ENCODE assay signal across 15 cellular contexts in genomic region chr10:600876-601275, GRCh38.
A peak's percentile ranks its signal among the peaks of the same experiment; 100 is the strongest.
DNase-seq lines count a peak whose midpoint lies in the region; ATAC-seq and TF ChIP-seq lines count a peak whose summit lies in the region.
"Had no signal": no experiment of that assay in that cellular context is flagged by ENCODE, and none has a peak within 500 bp of the region (broad histone marks: within the 10 kb centered on the region; RNA-seq: fewer than 3 reads in every experiment).

No MANE protein-coding gene starts in this region.

- TF ChIP-seq CTCF in epithelial cell of proximal tubule (conservative IDR thresholded peaks at IDR 0.05; ENCODE audit: low read depth, low read length), result no peak

- no peak overlapping the region for H3K23ac ChIP-seq in trophoblast cell (ENCODE audit: low read length)

- H3K4me1 ChIP-seq in trophoblast cell (ENCODE audit: control insufficient read depth in 1 of 2, insufficient read depth in 2 of 2, low read length in 2 of 2), result peaks cover 36 to 44% of the 10 kb centered on the region in 2 experiments

- DNase-seq in EH (ENCODE audit: low read depth) (peak; percentile 81), NCI-H2196 treated with DMSO at 0.1 percent for 48 hours (lab: John Stamatoyannopoulos, UW; ENCODE audit: unreplicated experiment) (peak; percentile 58), epithelial cell of proximal tubule (ENCODE audit: low read depth) (peak; percentile 47), trophoblast cell (no peak), retina (no peak), Ammon's horn (ENCODE audit: low spot score) (no peak)
- no peak for DNase-seq in effector CD8-positive, alpha-beta T cell (lab: John Stamatoyannopoulos, UW)
- DNase-seq: activated gamma-delta T cell treated with Interleukin-2 at 50 U/mL for 16 hours; NCI-H1694; stimulated activated naive CD4-positive, alpha-beta T cell; T-helper 2 cell had no signal

- peak overlapping the region; percentile 75 for H2BK120ac ChIP-seq in trophoblast cell (ENCODE audit: insufficient read depth, low read length, poor library complexity)

- H3K4me2 ChIP-seq in trophoblast cell (ENCODE audit: low read length), result no peak overlapping the region
- H3K4me2 ChIP-seq: hepatocyte had no signal

- no CpG with 5 or more reads among the region's 5 CpGs for WGBS in trophoblast cell (ENCODE audit: extremely low coverage, insufficient coverage, insufficient read length)

- no peak overlapping the region for H3K4me3 ChIP-seq in epithelial cell of proximal tubule (ENCODE audit: low read depth, low read length)
- H3K4me3 ChIP-seq in trophoblast cell (ENCODE audit: low read depth, low read length), result no peak overlapping the region
- H3K4me3 ChIP-seq: hepatocyte had no signal

- H2BK12ac ChIP-seq in trophoblast cell (ENCODE audit: low read length), result peak overlapping the region; percentile 48

- peaks cover 29% of the 10 kb centered on the region for H3K79me1 ChIP-seq in trophoblast cell (ENCODE audit: low read length)

- H3K4ac ChIP-seq in trophoblast cell (ENCODE audit: low read depth, low read length), result no peak overlapping the region

- H3K9ac ChIP-seq in trophoblast cell (ENCODE audit: low read length), result no peak overlapping the region
- H3K9ac ChIP-seq: parathyroid adenoma had no signal

- H4K12ac ChIP-seq in trophoblast cell (ENCODE audit: low read depth, low read length), result no peak overlapping the region

- peak overlapping the region; percentile 46 for H3K18ac ChIP-seq in trophoblast cell (ENCODE audit: low read length)

- no peak overlapping the region for H4K8ac ChIP-seq in trophoblast cell (ENCODE audit: low read depth, low read length)

- H3K27me3 ChIP-seq in trophoblast cell (ENCODE audit: insufficient read depth, low read length), result no peaks in the 10 kb centered on the region
- H3K27me3 ChIP-seq: hepatocyte had no signal

- peak overlapping the region; percentile 38 for H2AK5ac ChIP-seq in trophoblast cell (ENCODE audit: low read length)

- ATAC-seq in GM21717 (IDR thresholded peaks at IDR 0.05; ENCODE audit: unreplicated experiment), result no peak
- ATAC-seq: Right ventricle myocardium inferior had no signal

- no peaks in the 10 kb centered on the region for H3K9me3 ChIP-seq in trophoblast cell (ENCODE audit: insufficient read depth, low read depth, low read length)

- peak overlapping the region; percentile 32 for H3K27ac ChIP-seq in trophoblast cell (ENCODE audit: low read depth, low read length)
- H3K27ac ChIP-seq: hepatocyte, parathyroid adenoma had no signal

- H4K91ac ChIP-seq in trophoblast cell (ENCODE audit: low read depth, low read length), result peak overlapping the region; percentile 59

- no peak overlapping the region for H2AFZ ChIP-seq in trophoblast cell (ENCODE audit: insufficient read depth, low read length, poor library complexity)
- H2AFZ ChIP-seq: hepatocyte, parathyroid adenoma had no signal

- H2BK5ac ChIP-seq in trophoblast cell (ENCODE audit: low read depth, low read length, poor library complexity), result peak overlapping the region; percentile 29

- no peaks in the 10 kb centered on the region for H3K36me3 ChIP-seq in trophoblast cell (ENCODE audit: control insufficient read depth in 1 of 2, insufficient read depth in 2 of 2, low read length in 2 of 2)

- H3K79me2 ChIP-seq in trophoblast cell (ENCODE audit: control insufficient read depth, insufficient read depth, low read length, poor library complexity), result peaks cover 16% of the 10 kb centered on the region

- no peak overlapping the region for H3K14ac ChIP-seq in trophoblast cell (ENCODE audit: low read length)

Comparison
In these comparisons a context has a peak if more than half of its experiments do, and no peak if none do; other contexts are left out.
1. DNase-seq: peak in EH (single experiment), NCI-H2196 treated with DMSO at 0.1 percent for 48 hours (single experiment) and epithelial cell of proximal tubule (single experiment); none in trophoblast cell (0 of 2), effector CD8-positive, alpha-beta T cell (single experiment), retina (single experiment) and Ammon's horn (single experiment).